23 cellular contexts compared by ENCODE assay signal in genomic region chr7:148729984-148730733, GRCh38. TPM values are rescaled to one million over a fixed set of nuclear protein-coding genes. Genes with fewer than 3 reads are reported as not detected.
DNase-seq lines count a peak whose midpoint lies in the region; ATAC-seq, FAIRE-seq and TF ChIP-seq lines count a peak whose summit lies in the region.
"Had no signal": no experiment of that assay in that cellular context is flagged by ENCODE, and none has a peak within 500 bp of the region (broad histone marks: within the 10 kb centered on the region; RNA-seq: fewer than 3 reads in every experiment).

No MANE protein-coding gene starts in this region.

- POLR2A ChIA-PET in H1 (lab: Charles Lee; ENCODE audit: partially characterized antibody): no interaction called here

- H3K36me3 ChIP-seq in SJSA1 (peaks cover 32% of the 10 kb centered on the region), H1 (ENCODE audit: control insufficient read depth in 2 of 4, insufficient read depth in 4 of 4, low read length in 3 of 4) (peaks cover 4 to 44% (median 17%) of the 10 kb centered on the region in 4 experiments; a peak in 6 of 8 replicates)

- no peaks in the 10 kb centered on the region for H3K27me3 Mint-ChIP-seq in osteocyte (ENCODE audit: unreplicated experiment)
- H3K27me3 Mint-ChIP-seq: activated B cell treated with CpG ODN at 0.5 μM for 24 hours; B cell; stimulated activated naive CD8-positive, alpha-beta T cell treated with anti-CD3 and anti-CD28 coated beads, Interleukin-15, amount 100 ng/mL, for 72 hours had no signal

- H2BK12ac ChIP-seq in H1 (ENCODE audit: low read depth, low read length): no peak overlapping the region

- 92% methylated on average over 12 of the region's 12 CpGs; no CpG with 5 or more reads in 1 of the 2 experiments for WGBS in H1 (ENCODE audit: extremely low coverage in 1 of 2, insufficient coverage in 1 of 2, insufficient read length in 1 of 2, insufficient replicate concordance in 2 of 2, low coverage in 1 of 2, low lambda C conversion rate in 2 of 2, missing lambda C conversion rate in 1 of 2), 2 experiments

- H3K4me1 Mint-ChIP-seq in osteocyte (ENCODE audit: unreplicated experiment): peaks cover 67% of the 10 kb centered on the region

- peaks cover 16% of the 10 kb centered on the region for H3K36me3 Mint-ChIP-seq in osteocyte (ENCODE audit: unreplicated experiment)

- TF ChIP-seq CTCF in H1 (IDR thresholded peaks at IDR 0.05; ENCODE audit: control extremely low read depth in 1 of 3, insufficient read depth in 1 of 3, low read depth in 1 of 3, low read length in 3 of 3): no peak
- no peak for TF ChIP-seq CTCF in osteocyte (IDR thresholded peaks at IDR 0.05)

- H3K9me3 Mint-ChIP-seq in osteocyte (ENCODE audit: unreplicated experiment): no peaks in the 10 kb centered on the region
- H3K9me3 Mint-ChIP-seq: activated B cell treated with CpG ODN at 0.5 μM for 24 hours; stimulated activated naive CD8-positive, alpha-beta T cell treated with anti-CD3 and anti-CD28 coated beads, Interleukin-15, amount 100 ng/mL, for 72 hours had no signal

- no peak overlapping the region for H4K91ac ChIP-seq in H1 (replicated peaks; ENCODE audit: insufficient read length, low read length)

- peaks cover 11 to 94% of the 10 kb centered on the region in 2 experiments for H3K79me2 ChIP-seq in H1 (ENCODE audit: control insufficient read depth in 1 of 2, insufficient read depth in 2 of 2, low read length in 2 of 2)

- no peak overlapping the region for H3K9ac ChIP-seq in H1 (replicated peaks in 1 of 4; ENCODE audit: extremely low read depth in 1 of 4, low read depth in 3 of 4, low read length in 3 of 4)

- H3K9me3 ChIP-seq in SJSA1 (replicated peaks) (no peaks in the 10 kb centered on the region), H1 (ENCODE audit: insufficient read depth in 2 of 2, low read depth in 1 of 2, low read length in 1 of 2) (no peaks in the 10 kb centered on the region)
- H3K9me3 ChIP-seq: left ventricle myocardium inferior, upper lobe of left lung had no signal

- H3K23me2 ChIP-seq in H1 (ENCODE audit: low read depth, low read length): no peaks in the 10 kb centered on the region

- no peak for FAIRE-seq in H1 (lab: Jason Lieb, UNC)
- FAIRE-seq: endometrium, GM12878 had no signal

- H2BK15ac ChIP-seq in H1 (ENCODE audit: low read length): no peak overlapping the region

- H3K4me3 ChIP-seq in SJSA1 (no peak overlapping the region), H1 (ENCODE audit: extremely low read depth in 1 of 4, insufficient read depth in 2 of 4, low read depth in 3 of 4, low read length in 4 of 4) (no peak overlapping the region)
- H3K4me3 ChIP-seq: GM12878, left ventricle myocardium inferior, upper lobe of left lung had no signal

- TF ChIP-seq RAD21 in H1 (IDR thresholded peaks at IDR 0.05 in 1 of 2, conservative IDR thresholded peaks at IDR 0.05 in 1 of 2; ENCODE audit: low read depth in 2 of 2, low read length in 2 of 2): no peak

- H4K20me1 ChIP-seq in H1 (replicated peaks in 1 of 2; ENCODE audit: control insufficient read depth in 1 of 2, insufficient read depth in 2 of 2, low read length in 2 of 2): peaks cover 4 to 9% of the 10 kb centered on the region in 2 experiments

- no peak overlapping the region for H2AK5ac ChIP-seq in H1 (ENCODE audit: low read depth, low read length)

- peaks cover 4% of the 10 kb centered on the region for H3K79me1 ChIP-seq in H1 (ENCODE audit: low read depth, low read length)

- H3K14ac ChIP-seq in H1 (ENCODE audit: insufficient read length): no peak overlapping the region

- H3K18ac ChIP-seq in H1 (ENCODE audit: extremely low read depth, low read length): no peak overlapping the region

- H3K4me2 ChIP-seq in H1 (ENCODE audit: insufficient read depth in 1 of 2, low read depth in 2 of 2, low read length in 2 of 2): no peak overlapping the region

- TF ChIP-seq POLR2A in H1 (IDR thresholded peaks at IDR 0.05; ENCODE audit: control extremely low read depth in 1 of 2, low read depth in 2 of 2, low read length in 2 of 2): no peak

- H3K27ac ChIP-seq in SJSA1 (0 out of 2 replicates have a peak overlapping the region, but pooled peaks have one; percentile 17), H1 (ENCODE audit: low read depth, low read length) (no peak overlapping the region)
- H3K27ac ChIP-seq: left ventricle myocardium inferior, upper lobe of left lung had no signal

- no peak overlapping the region for H3K4me3 Mint-ChIP-seq in osteocyte (ENCODE audit: unreplicated experiment)
- H3K4me3 Mint-ChIP-seq: activated B cell treated with CpG ODN at 0.5 μM for 24 hours; activated CD8-positive, alpha-beta T cell treated with anti-CD3 and anti-CD28 coated beads, Interleukin-2, amount 10 ng/mL, durations not matched to agents 7 days and 5 days; B cell; stimulated activated naive CD8-positive, alpha-beta T cell treated with anti-CD3 and anti-CD28 coated beads, Interleukin-15, amount 100 ng/mL, for 72 hours had no signal

- no peak overlapping the region for H2AFZ ChIP-seq in H1 (ENCODE audit: low read length)

- peak; percentile 85 for DNase-seq in EH (ENCODE audit: low read depth)
- peak in 1 of 2 experiments; percentile 52 for DNase-seq in SJSA1 (ENCODE audit: low read depth in 1 of 2, low spot score in 2 of 2)
- DNase-seq in H1 (ENCODE audit: low read depth in 1 of 2, low spot score in 2 of 2): no peak
- no peak for DNase-seq in osteocyte (ENCODE audit: extremely low spot score, unreplicated experiment)
- no peak for DNase-seq in dermis blood vessel endothelial cell
- no peak for DNase-seq in stimulated activated CD4-positive, alpha-beta T cell treated with anti-CD3 and anti-CD28 coated beads, Interleukin-4, amount 100 ng/mL, for 4 hours
- no peak for DNase-seq in DMS 273 treated with DMSO at 0.1 percent for 48 hours (lab: John Stamatoyannopoulos, UW)
- DNase-seq: activated B cell treated with CpG ODN at 0.5 μM for 24 hours; activated CD8-positive, alpha-beta T cell treated with anti-CD3 and anti-CD28 coated beads, Interleukin-2, amount 10 ng/mL, durations not matched to agents 7 days and 5 days; GDM1; KBM-7; left ventricle myocardium inferior; NCI-H1092 treated with DMSO at 0.1 percent for 48 hours; NCI-H2107; NCI-H524 treated with DMSO at 0.1 percent for 48 hours; right cardiac atrium; SHP77 treated with DMSO at 0.1 percent for 48 hours; stimulated activated naive CD8-positive, alpha-beta T cell treated with anti-CD3 and anti-CD28 coated beads, Interleukin-15, amount 100 ng/mL, for 72 hours; upper lobe of left lung had no signal

- H2BK5ac ChIP-seq in H1 (ENCODE audit: low read depth, low read length): no peak overlapping the region

- no peak for TF ChIP-seq EP300 in H1 (IDR thresholded peaks at IDR 0.05; ENCODE audit: borderline replicate concordance in 1 of 2, low read depth in 2 of 2, low read length in 2 of 2)

- H3K27me3 ChIP-seq in SJSA1 (replicated peaks): no peaks in the 10 kb centered on the region
- H3K27me3 ChIP-seq in H1 (replicated peaks in 1 of 4; ENCODE audit: control insufficient read depth in 3 of 4, extremely low read depth in 1 of 4, insufficient read depth in 3 of 4, low read length in 3 of 4): no peaks in the 10 kb centered on the region
- H3K27me3 ChIP-seq: upper lobe of left lung had no signal

- no peak for ATAC-seq in HG03442 (IDR thresholded peaks at IDR 0.05; ENCODE audit: unreplicated experiment)
- ATAC-seq: activated CD8-positive, alpha-beta T cell treated with anti-CD3 and anti-CD28 coated beads, Interleukin-2, amount 10 ng/mL, durations not matched to agents 7 days and 5 days; GM12878; right cardiac atrium; stimulated activated naive CD8-positive, alpha-beta T cell treated with anti-CD3 and anti-CD28 coated beads, Interleukin-15, amount 100 ng/mL, for 72 hours had no signal

- H3K4me1 ChIP-seq in SJSA1 (replicated peaks): peaks cover 15% of the 10 kb centered on the region
- H3K4me1 ChIP-seq in H1 (replicated peaks in 1 of 4; ENCODE audit: control insufficient read depth in 3 of 4, insufficient read depth in 4 of 4, low read length in 3 of 4): peaks cover 0 to 4% (median 0%) of the 10 kb centered on the region in 4 experiments; a peak in 1 of 7 replicates

- H2BK120ac ChIP-seq in H1 (replicated peaks; ENCODE audit: low read depth, low read length): no peak overlapping the region

- peak overlapping the region; percentile 69 for H3K27ac Mint-ChIP-seq in osteocyte (ENCODE audit: unreplicated experiment)
- H3K27ac Mint-ChIP-seq: activated B cell treated with CpG ODN at 0.5 μM for 24 hours; activated CD8-positive, alpha-beta T cell treated with anti-CD3 and anti-CD28 coated beads, Interleukin-2, amount 10 ng/mL, durations not matched to agents 7 days and 5 days; B cell had no signal

- no peak overlapping the region for H3K23ac ChIP-seq in H1 (ENCODE audit: insufficient read length)

- H3K4ac ChIP-seq in H1 (replicated peaks; ENCODE audit: insufficient read length, low read depth, low read length): no peak overlapping the region

- no peak overlapping the region for H2BK20ac ChIP-seq in H1 (ENCODE audit: low read length)

- peak overlapping the region; percentile 73; the same call in 1 of the 2 replicates for H4K8ac ChIP-seq in H1 (ENCODE audit: extremely low read depth, insufficient read depth, low read length)

- no peak overlapping the region for H4K5ac ChIP-seq in H1 (ENCODE audit: insufficient read length, low read depth, low read length)

- CTCF ChIA-PET in H1 (lab: Charles Lee; ENCODE audit: partially characterized antibody): interaction anchor here (0.6 to 5.0 kb wide), 5 partner anchors 9 to 293 kb away, joined by 3 to 26 read pairs (median 8); no protein-coding TSS in a partner anchor

- H3K56ac ChIP-seq in H1 (replicated peaks; ENCODE audit: insufficient read length, low read depth, low read length): no peak overlapping the region

TF ChIP-seq in H1, 55 proteins besides CTCF, POLR2A, EP300 and RAD21 (continues in another document):
- no peak for TF ChIP-seq NANOG (IDR thresholded peaks at IDR 0.05; ENCODE audit: insufficient read depth, low read depth, low read length, poor library complexity, severe bottlenecking)
- TF ChIP-seq RXRA (IDR thresholded peaks at IDR 0.05; ENCODE audit: insufficient read depth, low read depth, low read length): no peak
- no peak for TF ChIP-seq CTBP2 (IDR thresholded peaks at IDR 0.05; ENCODE audit: borderline replicate concordance, insufficient read depth, insufficient read length, low read length)
- no peak for TF ChIP-seq SRF (IDR thresholded peaks at IDR 0.05; ENCODE audit: low read depth, low read length)
- TF ChIP-seq JUND (IDR thresholded peaks at IDR 0.05; ENCODE audit: low read length): no peak

RNA-seq across cellular contexts. Expression of gene CUL1, which starts 31.5 kb away (rescaled TPM):
- total RNA-seq in SJSA1 (2014; rRNA removed; shearing (Covaris generic)): 39.1 and 59.9 TPM in 2 replicates
- total RNA-seq in H1 (2021; fragmentation: NEBNext Ultra II Directional; extraction: Animal tissue kit (Norgen Biotek cat#: 25700)): 76.1 and 77.3 TPM in 2 replicates
- 24.1 and 33.0 TPM in 2 replicates for polyA plus RNA-seq in H1 (2011; rRNA removed)
- 40.3 TPM for polyA plus RNA-seq in H1 (2011; cell fraction: cytosol; rRNA removed)
- polyA plus RNA-seq in H1 (2011; cell fraction: nucleus; rRNA removed): 26.6 TPM
- polyA plus RNA-seq in H1 (2012, experiment 1 of 2): 50.5 to 72.3 TPM (median 56.1 TPM) in 4 replicates
- 5.4 TPM for polyA plus RNA-seq in H1 (2012, experiment 2 of 2)
- polyA plus RNA-seq in H1 (2013, experiment 1 of 2): 44.6 TPM
- 45.3 TPM for polyA plus RNA-seq in H1 (2013, experiment 2 of 2)
- 44.6 and 50.3 TPM in 2 replicates for polyA minus RNA-seq in H1 (2011; rRNA and poly(A)+ RNA removed)
- 28.3 TPM for polyA minus RNA-seq in H1 (2011; cell fraction: cytosol; rRNA and poly(A)+ RNA removed)
- 33.1 TPM for polyA minus RNA-seq in H1 (2011; cell fraction: nucleus; rRNA and poly(A)+ RNA removed)
- total RNA-seq in osteocyte: 45.6 and 46.8 TPM in 2 replicates
- 48.8 and 71.1 TPM in 2 replicates for total RNA-seq in dermis blood vessel endothelial cell
